ENCODE assay signal across 19 cellular contexts in the genomic region with DNA sequence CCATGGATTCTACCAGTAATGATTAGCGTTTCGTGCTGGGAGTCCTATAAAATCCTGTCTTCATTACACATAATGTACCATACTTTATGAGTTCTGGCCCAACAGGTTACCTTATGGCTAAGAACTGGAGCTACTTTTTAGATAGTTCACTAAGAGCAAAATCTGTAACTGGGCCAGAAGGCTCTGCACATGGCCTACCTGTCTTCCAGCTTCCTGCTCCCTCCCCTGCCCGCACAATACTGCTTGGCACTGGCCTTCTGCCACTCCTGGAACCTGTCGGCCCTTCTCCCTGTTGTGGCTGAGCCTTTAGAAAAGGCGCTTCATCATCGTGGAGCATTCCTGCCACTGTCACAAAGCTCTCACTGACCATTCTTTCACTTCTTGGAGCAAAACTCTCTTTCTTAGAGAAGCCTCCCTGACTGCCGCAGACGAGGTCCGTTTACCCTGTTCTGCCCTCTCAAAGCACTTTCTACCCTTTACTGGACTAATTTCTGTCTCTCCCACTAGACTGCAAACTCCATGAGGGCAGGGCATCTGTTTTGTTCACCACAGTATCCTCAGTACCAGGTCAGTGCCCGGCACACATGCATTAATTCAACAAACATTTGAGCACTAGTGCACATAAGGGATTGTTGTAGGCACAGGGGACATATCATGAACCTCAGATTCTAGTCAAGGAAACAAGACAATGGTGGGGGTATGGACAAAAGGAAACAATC.
DNase-seq lines count a peak whose midpoint lies in the region; ATAC-seq, FAIRE-seq and TF ChIP-seq lines count a peak whose summit lies in the region.
"Had no signal": no experiment of that assay in that cellular context is flagged by ENCODE, and none has a peak within 500 bp of the region (broad histone marks: within the 10 kb centered on the region; RNA-seq: fewer than 3 reads in every experiment).

No MANE protein-coding gene starts in this region.

- no peak for TF ChIP-seq POLR2A in HepG2 (IDR thresholded peaks at IDR 0.05; ENCODE audit: insufficient read depth in 1 of 2, low read depth in 2 of 2, low read length in 2 of 2)
- no peak for TF ChIP-seq POLR2A in right lobe of liver (IDR thresholded peaks at IDR 0.05)

- peaks cover 10% of the 10 kb centered on the region for H3K36me3 Mint-ChIP-seq in endodermal cell (ENCODE audit: low read depth)

- peak overlapping the region; percentile 8 for H3K27ac Mint-ChIP-seq in endodermal cell

- POLR2A ChIA-PET in HepG2 (lab: Yijun Ruan, JAX): interaction anchor here (0.6 to 1.0 kb wide), 2 partner anchors 12 to 24 kb away, joined by 3 to 4 read pairs; no protein-coding TSS in a partner anchor

- H3K27me3 Mint-ChIP-seq in endodermal cell (ENCODE audit: insufficient read depth): no peaks in the 10 kb centered on the region

- DNase-seq in HepG2 (ENCODE audit: low spot score) (no peak), right lobe of liver (no peak), endodermal cell (no peak), pancreas (peak in 1 of 6 donors; percentile 33), DMS114 treated with DMSO at 0.1 percent for 48 hours (lab: John Stamatoyannopoulos, UW; ENCODE audit: unreplicated experiment) (no peak), NCI-H146 (lab: John Stamatoyannopoulos, UW) (no peak)
- DNase-seq: 8988T, AML-193, DMS79, NCI-H1694 treated with DMSO at 0.1 percent for 48 hours, NCI-H2081 treated with DMSO at 0.1 percent for 48 hours, NCI-H2171 treated with DMSO at 0.1 percent for 48 hours, NCI-H524 treated with DMSO at 0.1 percent for 48 hours, NCI-H82 had no signal

- TF ChIP-seq EP300 in HepG2 (IDR thresholded peaks at IDR 0.05; ENCODE audit: low read depth in 2 of 2, low read length in 2 of 2) (no peak), HepG2 (CRISPR knock-in tag; IDR thresholded peaks at IDR 0.05; ENCODE audit: borderline replicate concordance) (no peak)

- intact Hi-C loops in HepG2 (cut with micrococcal nuclease; ENCODE audit: unreplicated experiment): no loop called here
- intact Hi-C loops in right lobe of liver (cut with DNase I): no loop called here
- intact Hi-C loops in pancreas (cut with DNase I): no loop called here

- H3K9me3 Mint-ChIP-seq in endodermal cell: no peaks in the 10 kb centered on the region

- TF ChIP-seq RAD21 in HepG2 (CRISPR knock-in tag; IDR thresholded peaks at IDR 0.05): no peak

- BruUV-seq in HepG2 (replicated peaks; lab: Mats Ljungman, UMichigan): no TSS peak

- no peak overlapping the region for H3K9ac ChIP-seq in HepG2 (ENCODE audit: insufficient read depth, low read depth, low read length)
- H3K9ac ChIP-seq in endodermal cell (ENCODE audit: extremely low read depth, low read length, poor library complexity, severe bottlenecking): no peak overlapping the region

- 97% methylated on average over 10 of the region's 10 CpGs for WGBS in HepG2 (ENCODE audit: low lambda C conversion rate)
- WGBS in right lobe of liver (ENCODE audit: insufficient coverage, low coverage, low lambda C conversion rate, missing lambda C conversion rate): 80% methylated on average over 10 of the region's 10 CpGs
- 94% methylated on average over 9 to 10 of the region's 10 CpGs for WGBS in endodermal cell (ENCODE audit: insufficient coverage in 1 of 2, insufficient read length in 1 of 2), 2 experiments
- 76% methylated on average over 10 of the region's 10 CpGs for WGBS in pancreas, 2 donors

- in situ Hi-C loops in HepG2 (cut with HindIII; ENCODE audit: extremely low pct_ligation_motif_present, low pct_unique_long_range_greater_than_20kb): no loop called here

- no peak overlapping the region for H2AFZ ChIP-seq in HepG2 (ENCODE audit: low read length)

- H3K4me1 Mint-ChIP-seq in endodermal cell: peaks cover 36% of the 10 kb centered on the region

- ATAC-seq in HepG2: no peak
- ATAC-seq in right lobe of liver: no peak
- ATAC-seq in pancreas: peak in 3 of 4 donors; percentile 68 to 75 (median 69)
- no peak for ATAC-seq in GM18502 (IDR thresholded peaks at IDR 0.05; ENCODE audit: poor library complexity, unreplicated experiment)
- ATAC-seq: GM12878, Panc1 had no signal

- CTCF ChIA-PET in HepG2 (lab: Yijun Ruan, JAX; ENCODE audit: low intra/inter-chr PET ratio, low total read pairs): no interaction called here

- peak overlapping the region; percentile 21 for H3K27ac ChIP-seq in HepG2 (ENCODE audit: extremely low read length, insufficient read depth, low read length)
- H3K27ac ChIP-seq in right lobe of liver: peak overlapping the region in 1 of 3 donors; percentile 1
- no peak overlapping the region for H3K27ac ChIP-seq in endodermal cell (ENCODE audit: low read depth, low read length)
- H3K27ac ChIP-seq in pancreas: no peak overlapping the region

- FAIRE-seq in HepG2 (lab: Jason Lieb, UNC): no peak
- FAIRE-seq in pancreas (lab: Jason Lieb, UNC): no peak
- FAIRE-seq: D721Med, GM12878 had no signal

- H3K79me2 ChIP-seq in HepG2 (ENCODE audit: insufficient read depth, low read length): no peaks in the 10 kb centered on the region

- H3K27me3 ChIP-seq in HepG2 (ENCODE audit: control insufficient read depth in 1 of 2, insufficient read depth in 2 of 2, low read length in 2 of 2) (no peaks in the 10 kb centered on the region), right lobe of liver (no peaks in the 10 kb centered on the region), endodermal cell (ENCODE audit: control insufficient read depth, insufficient read depth, low read length, poor library complexity, severe bottlenecking) (no peaks in the 10 kb centered on the region), pancreas (no peaks in the 10 kb centered on the region)

- H3K36me3 ChIP-seq in HepG2 (replicated peaks in 1 of 2; ENCODE audit: control insufficient read depth in 1 of 2, insufficient read depth in 2 of 2, low read length in 2 of 2) (peaks cover 0 to 1% of the 10 kb centered on the region in 2 experiments; a peak in 1 of 5 replicates), right lobe of liver (no peaks in the 10 kb centered on the region), endodermal cell (ENCODE audit: control insufficient read depth, insufficient read depth, low read length) (no peaks in the 10 kb centered on the region), pancreas (no peaks in the 10 kb centered on the region)
- H3K36me3 ChIP-seq: HAP-1 had no signal

- no peak overlapping the region for H3K4me2 ChIP-seq in HepG2 (ENCODE audit: low read depth, low read length)

- TF ChIP-seq CTCF in HepG2 (CRISPR knock-in tag; IDR thresholded peaks at IDR 0.05) (no peak), right lobe of liver (IDR thresholded peaks at IDR 0.05) (no peak), endodermal cell (conservative IDR thresholded peaks at IDR 0.05) (no peak), pancreas (IDR thresholded peaks at IDR 0.05) (no peak)

- no peaks in the 10 kb centered on the region for H4K20me1 ChIP-seq in HepG2 (ENCODE audit: insufficient read depth, low read length)

- H3K4me3 ChIP-seq in HepG2 (replicated peaks in 1 of 3; ENCODE audit: insufficient read depth in 1 of 3, low read depth in 2 of 3, low read length in 3 of 3): no peak overlapping the region
- no peak overlapping the region for H3K4me3 ChIP-seq in right lobe of liver
- H3K4me3 ChIP-seq in endodermal cell (ENCODE audit: low read length): no peak overlapping the region
- H3K4me3 ChIP-seq in pancreas: no peak overlapping the region
- H3K4me3 ChIP-seq: GM12878, HAP-1 had no signal

- no peaks in the 10 kb centered on the region for H3K9me3 ChIP-seq in HepG2 (ENCODE audit: low read length)
- no peaks in the 10 kb centered on the region for H3K9me3 ChIP-seq in right lobe of liver
- no peaks in the 10 kb centered on the region for H3K9me3 ChIP-seq in endodermal cell (ENCODE audit: control insufficient read depth, low read length)
- no peaks in the 10 kb centered on the region for H3K9me3 ChIP-seq in pancreas
- H3K9me3 ChIP-seq: HAP-1 had no signal

- H3K4me1 ChIP-seq in HepG2 (ENCODE audit: insufficient read depth, low read length) (peaks cover 40% of the 10 kb centered on the region), right lobe of liver (peaks cover 0 to 28% (median 12%) of the 10 kb centered on the region in 4 donors), endodermal cell (ENCODE audit: control insufficient read depth, insufficient read depth, low read length) (peaks cover 18% of the 10 kb centered on the region), pancreas (peaks cover 10 to 11% (median 11%) of the 10 kb centered on the region in 3 donors)

- H3K4me3 Mint-ChIP-seq in endodermal cell: no peak overlapping the region

TF ChIP-seq in HepG2, 621 proteins besides CTCF, POLR2A, EP300 and RAD21 (continues in another document):
- no peak for TF ChIP-seq ZNF274 (CRISPR knock-in tag; IDR thresholded peaks at IDR 0.05)
- TF ChIP-seq POGK (CRISPR knock-in tag; conservative IDR thresholded peaks at IDR 0.05): peak; percentile 75
- TF ChIP-seq EZH2 (conservative IDR thresholded peaks at IDR 0.05; ENCODE audit: low read depth, low read length): no peak

Comparison
In these comparisons a context has a peak if more than half of its experiments do, and no peak if none do; other contexts are left out.
1. ATAC-seq: peak in pancreas (3 of 4); none in HepG2 (single experiment), right lobe of liver (0 of 4) and GM18502 (single experiment).